In the genomic region with DNA sequence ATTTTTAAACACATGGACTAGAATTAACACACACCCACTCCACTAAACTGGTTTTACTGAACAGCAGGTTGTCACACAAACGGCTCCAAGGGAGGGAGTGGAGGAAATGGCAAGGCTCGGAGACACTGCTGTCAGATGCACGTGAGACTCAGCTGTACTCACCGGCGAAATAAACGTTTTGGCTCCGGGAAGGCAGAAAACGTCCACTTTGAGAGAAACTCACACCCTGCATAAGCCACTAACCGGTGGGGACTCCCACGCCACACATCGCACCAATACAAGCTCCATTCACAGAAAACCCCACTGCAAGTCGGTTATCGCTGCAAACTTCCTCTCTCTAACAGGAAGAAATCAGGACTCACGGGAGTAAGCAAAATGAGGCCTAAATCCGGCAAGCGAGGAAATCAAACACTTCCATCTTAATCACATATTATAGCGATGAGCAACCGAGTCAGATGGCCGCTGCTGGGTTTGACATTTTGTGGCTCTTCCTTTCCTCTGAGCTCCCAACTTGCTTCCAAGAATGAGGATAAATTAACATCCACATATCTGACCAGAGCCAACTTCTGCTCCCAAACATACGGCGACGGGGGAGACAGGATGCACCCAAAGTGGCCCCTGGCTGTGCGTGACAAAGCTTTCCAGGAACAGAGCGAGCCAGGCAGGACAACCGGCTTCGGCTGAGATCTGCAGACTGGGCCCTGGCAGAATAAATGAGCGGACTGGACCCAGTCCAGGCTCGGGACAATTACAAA, we compare ENCODE assay signal across 14 cellular contexts.
A peak's percentile ranks its signal among the peaks of the same experiment; 100 is the strongest.
DNase-seq lines count a peak whose midpoint lies in the region; ATAC-seq, FAIRE-seq and TF ChIP-seq lines count a peak whose summit lies in the region.
"Had no signal": no experiment of that assay in that cellular context is flagged by ENCODE, and none has a peak within 500 bp of the region (broad histone marks: within the 10 kb centered on the region; RNA-seq: fewer than 3 reads in every experiment).

No MANE protein-coding gene starts in this region.

- CTCF ChIA-PET in HepG2 (lab: Yijun Ruan, JAX; ENCODE audit: low intra/inter-chr PET ratio, low total read pairs), result no interaction called here

- no peak for TF ChIP-seq EP300 in HepG2 (IDR thresholded peaks at IDR 0.05; ENCODE audit: low read depth in 2 of 2, low read length in 2 of 2)
- TF ChIP-seq EP300 in HepG2 (CRISPR knock-in tag; IDR thresholded peaks at IDR 0.05; ENCODE audit: borderline replicate concordance), result no peak

- FAIRE-seq in HepG2 (lab: Jason Lieb, UNC) (no peak), RCC 7860 (lab: Jason Lieb, UNC) (no peak)
- FAIRE-seq: urothelium cell line had no signal

- TF ChIP-seq POLR2A in HepG2 (IDR thresholded peaks at IDR 0.05; ENCODE audit: insufficient read depth in 1 of 2, low read depth in 2 of 2, low read length in 2 of 2) (no peak), vagina (IDR thresholded peaks at IDR 0.05) (no peak)

- no peak for DNase-seq in HepG2 (ENCODE audit: low spot score)
- peak in 1 of 2 donors; percentile 44 for DNase-seq in fibroblast of lung (ENCODE audit: low read depth in 2 of 2)
- peak; percentile 7 for DNase-seq in midbrain (lab: John Stamatoyannopoulos, UW)
- DNase-seq in vagina (ENCODE audit: extremely low spot score in 2 of 2), result peak; percentile 34 to 74
- no peak for DNase-seq in NCI-H146 (lab: John Stamatoyannopoulos, UW)
- DNase-seq in RCC 7860 (ENCODE audit: low spot score), result no peak
- no peak for DNase-seq in sciatic nerve (ENCODE audit: low spot score)
- DNase-seq: activated CD4-positive, alpha-beta T cell treated with anti-CD3 and anti-CD28 coated beads for 1 hour; activated naive CD4-positive, alpha-beta T cell treated with anti-CD3 and anti-CD28 coated beads, Interleukin-2, amount 50 U/mL, for 16 hours; HCEC 1CT; SHP77 treated with DMSO at 0.1 percent for 48 hours; stimulated activated naive B cell treated with anti-CD40 and anti-IgM and Interleukin-4, amounts not matched to agents 10 μg/mL and 1 μg/mL and 100 μg/mL, for 72 hours had no signal

- H3K27me3 ChIP-seq in liver (ENCODE audit: control insufficient read depth in 4 of 4, insufficient read depth in 4 of 4, low read length in 3 of 4) (no peaks in the 10 kb centered on the region), HepG2 (ENCODE audit: control insufficient read depth in 1 of 2, insufficient read depth in 2 of 2, low read length in 2 of 2) (no peaks in the 10 kb centered on the region), fibroblast of lung (ENCODE audit: control insufficient read depth, insufficient read depth, low read length) (no peaks in the 10 kb centered on the region), vagina (no peaks in the 10 kb centered on the region)

- H3K79me2 ChIP-seq in HepG2 (ENCODE audit: insufficient read depth, low read length) (peaks cover 52% of the 10 kb centered on the region), fibroblast of lung (ENCODE audit: control insufficient read depth, insufficient read depth, low read length) (peaks cover 4% of the 10 kb centered on the region)

- no peak overlapping the region for H3K4me2 ChIP-seq in HepG2 (ENCODE audit: low read depth, low read length)
- peak overlapping the region; percentile 75 for H3K4me2 ChIP-seq in fibroblast of lung (ENCODE audit: extremely low read depth, insufficient read depth, low read length)

- TF ChIP-seq RAD21 in liver (IDR thresholded peaks at IDR 0.05) (no peak), HepG2 (CRISPR knock-in tag; IDR thresholded peaks at IDR 0.05) (no peak)

- H3K27ac ChIP-seq in liver (ENCODE audit: low read depth in 1 of 2, low read length in 2 of 2) (peak overlapping the region; percentile 13 to 31), HepG2 (ENCODE audit: extremely low read length, insufficient read depth, low read length) (no peak overlapping the region), fibroblast of lung (ENCODE audit: insufficient read depth, low read length) (peak overlapping the region; percentile 46), vagina (no peak overlapping the region)

- H3K4me3 ChIP-seq in liver (ENCODE audit: low read depth in 1 of 3, low read length in 3 of 3) (no peak overlapping the region), HepG2 (replicated peaks in 1 of 3; ENCODE audit: insufficient read depth in 1 of 3, low read depth in 2 of 3, low read length in 3 of 3) (no peak overlapping the region), fibroblast of lung (replicated peaks in 1 of 4; ENCODE audit: control extremely low read depth in 1 of 4, insufficient read depth in 1 of 4, low read depth in 3 of 4, low read length in 4 of 4) (peak overlapping the region in 1 of 4 experiments; percentile 22), vagina (no peak overlapping the region)

- TF ChIP-seq CTCF in liver (IDR thresholded peaks at IDR 0.05; ENCODE audit: low read depth, low read length, missing input control), result no peak
- no peak for TF ChIP-seq CTCF in HepG2 (CRISPR knock-in tag; IDR thresholded peaks at IDR 0.05)
- no peak for TF ChIP-seq CTCF in fibroblast of lung (conservative IDR thresholded peaks at IDR 0.05 in 1 of 2, IDR thresholded peaks at IDR 0.05 in 1 of 2; ENCODE audit: low read depth in 1 of 2, low read length in 2 of 2)
- TF ChIP-seq CTCF in vagina (IDR thresholded peaks at IDR 0.05), result no peak

- H3K9me3 ChIP-seq in liver (ENCODE audit: control insufficient read depth in 4 of 4, low read length in 3 of 4) (no peaks in the 10 kb centered on the region), HepG2 (ENCODE audit: low read length) (no peaks in the 10 kb centered on the region), fibroblast of lung (ENCODE audit: control insufficient read depth, insufficient read depth, low read depth, low read length) (no peaks in the 10 kb centered on the region), vagina (no peaks in the 10 kb centered on the region)

- H3K4me1 ChIP-seq in liver (ENCODE audit: control insufficient read depth in 4 of 4, insufficient read depth in 4 of 4, low read length in 3 of 4), result peaks cover 2 to 14% (median 12%) of the 10 kb centered on the region in 4 donors
- peaks cover 11% of the 10 kb centered on the region for H3K4me1 ChIP-seq in HepG2 (ENCODE audit: insufficient read depth, low read length)
- H3K4me1 ChIP-seq in fibroblast of lung (ENCODE audit: control insufficient read depth, extremely low read depth, insufficient read depth, low read length), result peaks cover 6% of the 10 kb centered on the region
- H3K4me1 ChIP-seq in vagina, result peaks cover 7% of the 10 kb centered on the region

- BruUV-seq in HepG2 (replicated peaks; lab: Mats Ljungman, UMichigan), result no TSS peak

- intact Hi-C loops in HepG2 (cut with micrococcal nuclease; ENCODE audit: unreplicated experiment), result no loop called here
- intact Hi-C loops in vagina (cut with DNase I), result no loop called here
- intact Hi-C loops in sciatic nerve (cut with DNase I), result no loop called here

- H2AFZ ChIP-seq in HepG2 (ENCODE audit: low read length), result no peak overlapping the region
- peak overlapping the region; percentile 27 for H2AFZ ChIP-seq in fibroblast of lung (ENCODE audit: low read length)

- H4K20me1 ChIP-seq in HepG2 (ENCODE audit: insufficient read depth, low read length), result peaks cover 34% of the 10 kb centered on the region; the same call in 1 of the 2 replicates
- no peaks in the 10 kb centered on the region for H4K20me1 ChIP-seq in fibroblast of lung (ENCODE audit: control insufficient read depth, extremely low read depth, insufficient read depth, low read length)

- ATAC-seq in HepG2, result no peak
- ATAC-seq in sciatic nerve, result no peak
- ATAC-seq: stimulated activated naive B cell treated with anti-CD40 and anti-IgM and Interleukin-4, amounts not matched to agents 10 μg/mL and 1 μg/mL and 100 μg/mL, for 72 hours had no signal

- H3K9ac ChIP-seq in liver (ENCODE audit: low read depth in 1 of 2, low read length in 2 of 2) (no peak overlapping the region), HepG2 (ENCODE audit: insufficient read depth, low read depth, low read length) (no peak overlapping the region), fibroblast of lung (ENCODE audit: insufficient read depth, low read length) (peak overlapping the region; percentile 26)

- in situ Hi-C loops in HepG2 (cut with HindIII; ENCODE audit: extremely low pct_ligation_motif_present, low pct_unique_long_range_greater_than_20kb), result no loop called here

- H3K36me3 ChIP-seq in liver (ENCODE audit: control insufficient read depth in 4 of 4, insufficient read depth in 3 of 4, low read depth in 1 of 4, low read length in 3 of 4), result no peaks in the 10 kb centered on the region
- peaks cover 0 to 4% of the 10 kb centered on the region in 2 experiments; a peak in 2 of 5 replicates for H3K36me3 ChIP-seq in HepG2 (replicated peaks in 1 of 2; ENCODE audit: control insufficient read depth in 1 of 2, insufficient read depth in 2 of 2, low read length in 2 of 2)
- no peaks in the 10 kb centered on the region for H3K36me3 ChIP-seq in fibroblast of lung (ENCODE audit: control insufficient read depth, insufficient read depth, low read length)
- H3K36me3 ChIP-seq in vagina, result no peaks in the 10 kb centered on the region

- 75% methylated on average over 28 of the region's 28 CpGs for whole genome bisulfite sequencing in liver
- WGBS in HepG2 (ENCODE audit: low lambda C conversion rate), result 96% methylated on average over 28 of the region's 28 CpGs

- POLR2A ChIA-PET in HepG2 (lab: Yijun Ruan, JAX), result no interaction called here

TF ChIP-seq in liver, 16 proteins besides CTCF, POLR2A, EP300 and RAD21:
- TF ChIP-seq RXRA (IDR thresholded peaks at IDR 0.05) (no peak), NR2F2 (IDR thresholded peaks at IDR 0.05) (peak; percentile 75), HNF4G (IDR thresholded peaks at IDR 0.05) (no peak)

TF ChIP-seq in HepG2, 621 proteins besides CTCF, POLR2A, EP300 and RAD21 (continues in another document):
- no peak for TF ChIP-seq MAF1 (CRISPR knock-in tag; IDR thresholded peaks at IDR 0.05; ENCODE audit: borderline replicate concordance)
- TF ChIP-seq, protein P1, sequence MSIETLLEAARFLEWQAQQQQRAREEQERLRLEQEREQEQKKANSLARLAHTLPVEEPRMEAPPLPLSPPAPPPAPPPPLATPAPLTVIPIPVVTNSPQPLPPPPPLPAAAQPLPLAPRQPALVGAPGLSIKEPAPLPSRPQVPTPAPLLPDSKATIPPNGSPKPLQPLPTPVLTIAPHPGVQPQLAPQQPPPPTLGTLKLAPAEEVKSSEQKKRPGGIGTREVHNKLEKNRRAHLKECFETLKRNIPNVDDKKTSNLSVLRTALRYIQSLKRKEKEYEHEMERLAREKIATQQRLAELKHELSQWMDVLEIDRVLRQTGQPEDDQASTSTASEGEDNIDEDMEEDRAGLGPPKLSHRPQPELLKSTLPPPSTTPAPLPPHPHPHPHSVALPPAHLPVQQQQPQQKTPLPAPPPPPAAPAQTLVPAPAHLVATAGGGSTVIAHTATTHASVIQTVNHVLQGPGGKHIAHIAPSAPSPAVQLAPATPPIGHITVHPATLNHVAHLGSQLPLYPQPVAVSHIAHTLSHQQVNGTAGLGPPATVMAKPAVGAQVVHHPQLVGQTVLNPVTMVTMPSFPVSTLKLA (IDR thresholded peaks at IDR 0.05), result no peak
- TF ChIP-seq ZNF777 (CRISPR knock-in tag; IDR thresholded peaks at IDR 0.05), result no peak
- TF ChIP-seq TRIM24 (CRISPR knock-in tag; IDR thresholded peaks at IDR 0.05), result no peak
- TF ChIP-seq, protein P2, sequence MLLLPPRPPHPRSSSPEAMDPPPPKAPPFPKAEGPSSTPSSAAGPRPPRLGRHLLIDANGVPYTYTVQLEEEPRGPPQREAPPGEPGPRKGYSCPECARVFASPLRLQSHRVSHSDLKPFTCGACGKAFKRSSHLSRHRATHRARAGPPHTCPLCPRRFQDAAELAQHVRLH (CRISPR knock-in tag; IDR thresholded peaks at IDR 0.05; ENCODE audit: borderline replicate concordance, low read depth), result no peak

Comparison
In these comparisons a context has a peak if more than half of its experiments do, and no peak if none do; other contexts are left out.
1. H3K27ac ChIP-seq: peak in liver (2 of 2) and fibroblast of lung (single experiment); none in HepG2 (single experiment) and vagina (single experiment).
2. DNase-seq: peak in midbrain (single experiment) and vagina (2 of 2); none in HepG2 (single experiment), NCI-H146 (single experiment), RCC 7860 (single experiment) and sciatic nerve (single experiment).